Comparison of ENCODE assay signal across 8 cellular contexts in genomic region chr5:177389368-177390169, GRCh38. TPM values are rescaled to one million over a fixed set of nuclear protein-coding genes. Genes with fewer than 3 reads are reported as not detected.
A peak's percentile ranks its signal among the peaks of the same experiment; 100 is the strongest.
DNase-seq lines count a peak whose midpoint lies in the region; ATAC-seq and TF ChIP-seq lines count a peak whose summit lies in the region.

No MANE protein-coding gene starts in this region.

- DNase-seq in AG10803 (ENCODE audit: low read depth), result peak; percentile 83
- peak; percentile 26 for DNase-seq in NCI-H460 (ENCODE audit: extremely low read depth, low read depth)
- peak; percentile 54 for DNase-seq in activated naive CD4-positive, alpha-beta T cell treated with anti-CD3 and anti-CD28 coated beads, Interleukin-2, amount 50 U/mL, for 16 hours
- peak; percentile 1 for DNase-seq in kidney glomerular epithelial cell (lab: John Stamatoyannopoulos, UW)
- no peak for DNase-seq in type B pancreatic cell (ENCODE audit: extremely low spot score, unreplicated experiment)
- DNase-seq in hippocampal formation (lab: John Stamatoyannopoulos, UW), result no peak
- no peak for DNase-seq in globus pallidus (ENCODE audit: low spot score)

- H3K9me3 Mint-ChIP-seq in type B pancreatic cell, result no peaks in the 10 kb centered on the region

- peak overlapping the region; percentile 93 for H3K27ac Mint-ChIP-seq in type B pancreatic cell

- H3K4me3 Mint-ChIP-seq in type B pancreatic cell, result peak overlapping the region; percentile 72

- TF ChIP-seq CTCF in AG10803 (conservative IDR thresholded peaks at IDR 0.05; ENCODE audit: low read length), result 0 out of 2 replicates have a peak, but pooled peaks have one; percentile 1
- TF ChIP-seq CTCF in type B pancreatic cell (conservative IDR thresholded peaks at IDR 0.05), result no peak

- no peak overlapping the region for H3K4me3 ChIP-seq in AG10803 (ENCODE audit: low read length)

- peaks cover 21% of the 10 kb centered on the region for H3K4me1 Mint-ChIP-seq in type B pancreatic cell (ENCODE audit: unreplicated experiment)

- peak; percentile 52 for ATAC-seq in GM19395 (IDR thresholded peaks at IDR 0.05; ENCODE audit: unreplicated experiment)

- H3K36me3 Mint-ChIP-seq in type B pancreatic cell, result no peaks in the 10 kb centered on the region

- H3K27me3 Mint-ChIP-seq in type B pancreatic cell, result no peaks in the 10 kb centered on the region

RNA-seq across cellular contexts. Expression of gene SLC34A1, which starts 5.3 kb away (rescaled TPM):
- not detected in 2 replicates for total RNA-seq in NCI-H460 (2014; rRNA removed; shearing (Covaris generic))
- not detected in 2 replicates for polyA plus RNA-seq in NCI-H460 (2014; cell fraction: nucleus; rRNA removed)
- 0.12 and 0.22 TPM in 2 replicates for total RNA-seq in type B pancreatic cell (ENCODE audit: low replicate concordance)

RNA-seq across cellular contexts. Expression of gene PFN3, which starts 10.9 kb away (rescaled TPM):
- not detected in 2 replicates for total RNA-seq in NCI-H460 (2014; rRNA removed; shearing (Covaris generic))
- polyA plus RNA-seq in NCI-H460 (2014; cell fraction: nucleus; rRNA removed), result not detected in 2 replicates
- total RNA-seq in type B pancreatic cell (ENCODE audit: low replicate concordance), result not detected in 2 replicates

RNA-seq across cellular contexts. Expression of gene F12, which starts 19.8 kb away (rescaled TPM):
- 10.9 and 12.8 TPM in 2 replicates for total RNA-seq in NCI-H460 (2014; rRNA removed; shearing (Covaris generic))
- 21.8 and 35.3 TPM in 2 replicates for polyA plus RNA-seq in NCI-H460 (2014; cell fraction: nucleus; rRNA removed)
- 3.2 and 5.7 TPM in 2 replicates for total RNA-seq in type B pancreatic cell (ENCODE audit: low replicate concordance)

RNA-seq across cellular contexts. Expression of gene RGS14, which starts 31.8 kb away (rescaled TPM):
- 16.0 and 21.4 TPM in 2 replicates for total RNA-seq in NCI-H460 (2014; rRNA removed; shearing (Covaris generic))
- 5.1 and 6.5 TPM in 2 replicates for polyA plus RNA-seq in NCI-H460 (2014; cell fraction: nucleus; rRNA removed)
- 8.9 and 16.6 TPM in 2 replicates for total RNA-seq in type B pancreatic cell (ENCODE audit: low replicate concordance)

RNA-seq across cellular contexts. Expression of gene GRK6, which starts 36.9 kb away (rescaled TPM):
- total RNA-seq in NCI-H460 (2014; rRNA removed; shearing (Covaris generic)), result 37.8 and 38.3 TPM in 2 replicates
- polyA plus RNA-seq in NCI-H460 (2014; cell fraction: nucleus; rRNA removed), result 45.1 and 50.9 TPM in 2 replicates
- total RNA-seq in type B pancreatic cell (ENCODE audit: low replicate concordance), result 46.1 and 47.3 TPM in 2 replicates

Comparison
In these comparisons a context has a peak if more than half of its experiments do, and no peak if none do; other contexts are left out.
1. DNase-seq: peak in AG10803 (single experiment), NCI-H460 (single experiment), activated naive CD4-positive, alpha-beta T cell treated with anti-CD3 and anti-CD28 coated beads, Interleukin-2, amount 50 U/mL, for 16 hours (single experiment) and kidney glomerular epithelial cell (single experiment); none in type B pancreatic cell (single experiment), hippocampal formation (0 of 2) and globus pallidus (single experiment).